In genomic region chr19:17859533-17860330, GRCh38 we compare ENCODE assay signal across 8 cellular contexts. TPM values are rescaled to one million over a fixed set of nuclear protein-coding genes. Genes with fewer than 3 reads are reported as not detected.
DNase-seq lines count a peak whose midpoint lies in the region; ATAC-seq, FAIRE-seq and TF ChIP-seq lines count a peak whose summit lies in the region.

Gene RPL18A, plus strand, starts transcription at chr19:17859910. Its CDS starts 47 bp downstream, at chr19:17859957.

- H3K79me2 ChIP-seq in SU-DHL-6 (ENCODE audit: insufficient read depth, low read length): peaks cover 23% of the 10 kb centered on the region

- H3K9me3 ChIP-seq in SU-DHL-6 (ENCODE audit: insufficient read depth, low read length) (no peaks in the 10 kb centered on the region), pancreas (no peaks in the 10 kb centered on the region), tibial nerve (no peaks in the 10 kb centered on the region)

- WGBS in pancreas, 2 donors: 0 to 1% methylated on average over 66 to 80 of the region's 80 CpGs
- 0 to 1% methylated on average over 47 to 76 of the region's 80 CpGs for WGBS in tibial nerve, 2 donors

- FAIRE-seq in pancreas (lab: Jason Lieb, UNC): peak; percentile 94

- no peaks in the 10 kb centered on the region for H3K9me2 ChIP-seq in SU-DHL-6 (replicated peaks; ENCODE audit: insufficient read depth, low read length)

- peaks cover 5% of the 10 kb centered on the region; the same call in 1 of the 2 replicates for H4K20me1 ChIP-seq in SU-DHL-6 (ENCODE audit: low read depth, low read length)

- TF ChIP-seq EP300 in tibial nerve (IDR thresholded peaks at IDR 0.05): peak; percentile 81 to 98

- peak; percentile 96 for TF ChIP-seq CTCF in GM12864 (IDR thresholded peaks at IDR 0.05; ENCODE audit: low read depth, low read length, missing control alignments)
- TF ChIP-seq CTCF in SU-DHL-6 (IDR thresholded peaks at IDR 0.05; ENCODE audit: insufficient read depth, low read length, poor library complexity, severe bottlenecking): peak; percentile 70
- TF ChIP-seq CTCF in pancreas (IDR thresholded peaks at IDR 0.05): peak; percentile 36 to 57 (median 50)
- peak; percentile 81 to 95 (median 85) for TF ChIP-seq CTCF in tibial nerve (IDR thresholded peaks at IDR 0.05)

- H3K36me3 ChIP-seq in SU-DHL-6 (ENCODE audit: low read length): peaks cover 23% of the 10 kb centered on the region
- peaks cover 4 to 26% (median 19%) of the 10 kb centered on the region in 3 donors for H3K36me3 ChIP-seq in pancreas
- peaks cover 9 to 39% (median 24%) of the 10 kb centered on the region in 3 donors for H3K36me3 ChIP-seq in tibial nerve

- H3K4me1 ChIP-seq in pancreas (peaks cover 0 to 9% (median 0%) of the 10 kb centered on the region in 3 donors), tibial nerve (peaks cover 0 to 27% (median 16%) of the 10 kb centered on the region in 4 donors)

- H3K27me3 ChIP-seq in SU-DHL-6 (ENCODE audit: low read length) (no peaks in the 10 kb centered on the region), pancreas (no peaks in the 10 kb centered on the region), tibial nerve (no peaks in the 10 kb centered on the region)

- DNase-seq in GM12864 (ENCODE audit: low read depth) (peak; percentile 100), NCI-H1105 treated with DMSO at 0.1 percent for 48 hours (lab: John Stamatoyannopoulos, UW) (peak; percentile 100), Right ventricle myocardium inferior (ENCODE audit: missing footprints) (peak; percentile 99), pancreas (peak; percentile 98 to 99 (median 99)), tibial nerve (ENCODE audit: low spot score in 2 of 2) (peak; percentile 95)
- DNase-seq in activated naive CD8-positive, alpha-beta T cell treated with anti-CD3 and anti-CD28 coated beads, Interleukin-2, amount 50 U/mL, for 16 hours (ENCODE audit: low read depth, low spot score): peak; percentile 95

- H3K4me3 ChIP-seq in GM12864 (ENCODE audit: low read depth, low read length): peak within 1 kb of the TSS; percentile 96
- peak within 1 kb of the TSS; percentile 90 for H3K4me3 ChIP-seq in SU-DHL-6 (ENCODE audit: insufficient read depth, low read length, poor library complexity, severe bottlenecking)
- H3K4me3 ChIP-seq in pancreas: peak within 1 kb of the TSS; percentile 62 to 99 (median 98)
- peak within 1 kb of the TSS; percentile 92 to 98 (median 96) for H3K4me3 ChIP-seq in tibial nerve

- H3K9ac ChIP-seq in SU-DHL-6 (ENCODE audit: low read length): peak within 1 kb of the TSS; percentile 85

- peak within 1 kb of the TSS; percentile 88 for H3K4me2 ChIP-seq in SU-DHL-6 (ENCODE audit: low read depth, low read length, poor library complexity, severe bottlenecking)

- H3F3A ChIP-seq in SU-DHL-6 (ENCODE audit: insufficient read depth): peaks cover 41% of the 10 kb centered on the region

- H3K27ac ChIP-seq in SU-DHL-6 (ENCODE audit: low read depth, low read length) (peak within 1 kb of the TSS; percentile 45), pancreas (peak within 1 kb of the TSS; percentile 76 to 82 (median 79)), tibial nerve (peak within 1 kb of the TSS; percentile 85 to 96 (median 90))

- intact Hi-C loops in Right ventricle myocardium inferior (cut with DNase I): loop anchor here (1.0 to 10.0 kb wide), 5 partner anchors 73 to 512 kb away; partner anchors contain the start of gene MAP1S
- intact Hi-C loops in pancreas (cut with DNase I): loop anchor here in 2 of 3 donors (5.0 to 10.0 kb wide), 3 partner anchors 73 to 155 kb away; partner anchors contain the start of gene CCDC124 (in 1 of the 2)

- peak; percentile 89 to 97 for TF ChIP-seq POLR2A in tibial nerve (IDR thresholded peaks at IDR 0.05)

- H2AFZ ChIP-seq in SU-DHL-6 (ENCODE audit: low read depth, low read length, severe bottlenecking): peak within 1 kb of the TSS; percentile 98

- peak; percentile 95 for ATAC-seq in HG02642 (IDR thresholded peaks at IDR 0.05; ENCODE audit: poor library complexity, unreplicated experiment)
- peak; percentile 98 for ATAC-seq in Right ventricle myocardium inferior
- peak; percentile 92 to 97 (median 94) for ATAC-seq in pancreas

RNA-seq across cellular contexts. Expression of gene RPL18A, which starts in this region (rescaled TPM):
- total RNA-seq in Right ventricle myocardium inferior: 860 TPM
- 1,000 to 10,000 TPM; 1,116 to 2,379 (median 1,559) TPM for total RNA-seq in pancreas
- 1,000 to 10,000 TPM; 1,339 to 1,436 TPM for polyA plus RNA-seq in pancreas
- 1,000 to 10,000 TPM; 1,544 to 1,849 (median 1,738) TPM for total RNA-seq in tibial nerve

Comparison
In these comparisons a context has a peak if more than half of its experiments do, and no peak if none do; other contexts are left out.
1. Peak in every context shown above with its lines: DNase-seq, ATAC-seq, H3K4me3 ChIP-seq and H3K27ac ChIP-seq.